Comparison of ENCODE assay signal across 1 cellular context in genomic region chr1:219308367-219308766, GRCh38.
TF ChIP-seq lines count a peak whose summit lies in the region.

No MANE protein-coding gene starts in this region.

TF ChIP-seq in HepG2, 621 proteins besides CTCF, POLR2A, EP300 and RAD21:
- TF ChIP-seq PRDM4 (CRISPR knock-in tag; IDR thresholded peaks at IDR 0.05; ENCODE audit: borderline replicate concordance) (no peak), PBX3 (CRISPR knock-in tag; IDR thresholded peaks at IDR 0.05; ENCODE audit: borderline replicate concordance) (no peak), NFAT5 (CRISPR knock-in tag; IDR thresholded peaks at IDR 0.05) (no peak), SMAD9 (CRISPR knock-in tag; IDR thresholded peaks at IDR 0.05) (no peak), ZBTB49 (CRISPR knock-in tag; IDR thresholded peaks at IDR 0.05; ENCODE audit: borderline replicate concordance) (no peak), ZNF615 (CRISPR knock-in tag; IDR thresholded peaks at IDR 0.05; ENCODE audit: borderline replicate concordance) (no peak), RFXAP (CRISPR knock-in tag; IDR thresholded peaks at IDR 0.05; ENCODE audit: borderline replicate concordance) (no peak), ZFP62 (CRISPR knock-in tag; IDR thresholded peaks at IDR 0.05) (no peak), ZBED4 (CRISPR knock-in tag; IDR thresholded peaks at IDR 0.05; ENCODE audit: borderline replicate concordance) (no peak), MIER3 (CRISPR knock-in tag; IDR thresholded peaks at IDR 0.05; ENCODE audit: borderline replicate concordance) (no peak), ZEB1 (IDR thresholded peaks at IDR 0.05; ENCODE audit: insufficient replicate concordance, low read depth) (no peak), ZNF407 (CRISPR knock-in tag; IDR thresholded peaks at IDR 0.05; ENCODE audit: not compliant biosample characterization) (no peak), NCOA5 (CRISPR knock-in tag; IDR thresholded peaks at IDR 0.05) (no peak), BRD4 (CRISPR knock-in tag; IDR thresholded peaks at IDR 0.05) (no peak), JUND (CRISPR knock-in tag; IDR thresholded peaks at IDR 0.05) (no peak), TFE3 (CRISPR knock-in tag; IDR thresholded peaks at IDR 0.05) (no peak), NR2C2 (CRISPR knock-in tag; IDR thresholded peaks at IDR 0.05; ENCODE audit: borderline replicate concordance) (no peak)
